20 cellular contexts compared by ENCODE assay signal in the genomic region with DNA sequence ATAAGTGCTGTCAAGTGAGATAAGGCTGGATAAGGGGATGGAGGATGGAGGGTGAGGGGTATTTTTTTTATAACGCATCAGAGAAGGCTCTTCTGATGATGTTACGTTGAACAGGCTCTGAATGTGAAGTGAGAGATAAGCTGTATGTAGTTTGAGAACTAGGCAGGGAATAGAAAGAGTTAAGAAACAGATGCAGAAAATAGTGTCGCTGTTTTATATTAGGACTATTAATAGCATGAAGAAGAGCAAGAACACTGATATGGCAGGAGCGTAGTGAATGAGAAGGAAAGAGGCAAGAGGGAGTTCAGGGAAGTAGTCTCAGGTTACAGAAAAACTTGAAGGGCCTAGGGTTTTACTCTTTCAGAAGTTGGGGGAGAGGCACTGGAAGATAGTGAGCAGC. TPM values are rescaled to one million over a fixed set of nuclear protein-coding genes. Genes with fewer than 3 reads are reported as not detected.
DNase-seq lines count a peak whose midpoint lies in the region; ATAC-seq and TF ChIP-seq lines count a peak whose summit lies in the region.
"Had no signal": no experiment of that assay in that cellular context is flagged by ENCODE, and none has a peak within 500 bp of the region (broad histone marks: within the 10 kb centered on the region; RNA-seq: fewer than 3 reads in every experiment).

No MANE protein-coding gene starts in this region.

- CTCF ChIA-PET in activated CD8-positive, alpha-beta T cell treated with anti-CD3 and anti-CD28 coated beads for 36 hours (lab: Charles Lee), result no interaction called here

- peak overlapping the region; percentile 76 for H3K27ac Mint-ChIP-seq in HFFc6
- H3K27ac Mint-ChIP-seq in chondrocyte (ENCODE audit: unreplicated experiment), result peak overlapping the region; percentile 13
- peak overlapping the region; percentile 45 for H3K27ac Mint-ChIP-seq in nephron progenitor cell
- H3K27ac Mint-ChIP-seq in activated CD8-positive, alpha-beta T cell treated with anti-CD3 and anti-CD28 coated beads for 36 hours, result no peak overlapping the region
- H3K27ac Mint-ChIP-seq: activated B cell treated with CpG ODN at 0.5 μM for 24 hours; activated naive CD8-positive, alpha-beta T cell; stimulated activated memory B cell treated with anti-CD40 and anti-IgM and Interleukin-4, amounts not matched to agents 10 μg/mL and 1 μg/mL and 100 μg/mL, for 72 hours had no signal

- TF ChIP-seq CTCF in HFFc6 (IDR thresholded peaks at IDR 0.05), result no peak
- no peak for TF ChIP-seq CTCF in chondrocyte (IDR thresholded peaks at IDR 0.05)
- TF ChIP-seq CTCF in nephron progenitor cell (IDR thresholded peaks at IDR 0.05), result no peak
- TF ChIP-seq CTCF in activated CD8-positive, alpha-beta T cell treated with anti-CD3 and anti-CD28 coated beads for 36 hours (IDR thresholded peaks at IDR 0.05), result no peak

- H3K4me3 Mint-ChIP-seq in HFFc6, result peak overlapping the region; percentile 3
- H3K4me3 Mint-ChIP-seq in chondrocyte (ENCODE audit: unreplicated experiment), result no peak overlapping the region
- no peak overlapping the region for H3K4me3 Mint-ChIP-seq in nephron progenitor cell
- H3K4me3 Mint-ChIP-seq in activated CD8-positive, alpha-beta T cell treated with anti-CD3 and anti-CD28 coated beads for 36 hours, result no peak overlapping the region
- H3K4me3 Mint-ChIP-seq: activated B cell treated with CpG ODN at 0.5 μM for 24 hours; activated naive CD8-positive, alpha-beta T cell; stimulated activated memory B cell treated with anti-CD40 and anti-IgM and Interleukin-4, amounts not matched to agents 10 μg/mL and 1 μg/mL and 100 μg/mL, for 72 hours had no signal

- peaks cover 18% of the 10 kb centered on the region for H3K4me1 Mint-ChIP-seq in HFFc6 (ENCODE audit: low read depth)
- peaks cover 15% of the 10 kb centered on the region for H3K4me1 Mint-ChIP-seq in chondrocyte (ENCODE audit: low read depth)
- peaks cover 15% of the 10 kb centered on the region for H3K4me1 Mint-ChIP-seq in nephron progenitor cell
- H3K4me1 Mint-ChIP-seq in activated CD8-positive, alpha-beta T cell treated with anti-CD3 and anti-CD28 coated beads for 36 hours (ENCODE audit: low read depth), result no peaks in the 10 kb centered on the region
- H3K4me1 Mint-ChIP-seq: activated B cell treated with CpG ODN at 0.5 μM for 24 hours; stimulated activated memory B cell treated with anti-CD40 and anti-IgM and Interleukin-4, amounts not matched to agents 10 μg/mL and 1 μg/mL and 100 μg/mL, for 72 hours had no signal

- no peaks in the 10 kb centered on the region for H3K27me3 Mint-ChIP-seq in HFFc6 (ENCODE audit: insufficient read depth)
- H3K27me3 Mint-ChIP-seq in chondrocyte (ENCODE audit: low read depth), result no peaks in the 10 kb centered on the region
- no peaks in the 10 kb centered on the region for H3K27me3 Mint-ChIP-seq in nephron progenitor cell (ENCODE audit: low read depth, poor library complexity)
- no peaks in the 10 kb centered on the region for H3K27me3 Mint-ChIP-seq in activated CD8-positive, alpha-beta T cell treated with anti-CD3 and anti-CD28 coated beads for 36 hours
- H3K27me3 Mint-ChIP-seq: activated naive CD8-positive, alpha-beta T cell; stimulated activated memory B cell treated with anti-CD40 and anti-IgM and Interleukin-4, amounts not matched to agents 10 μg/mL and 1 μg/mL and 100 μg/mL, for 72 hours had no signal

- ATAC-seq in activated CD8-positive, alpha-beta T cell treated with anti-CD3 and anti-CD28 coated beads for 36 hours, result no peak
- ATAC-seq in GM19395 (IDR thresholded peaks at IDR 0.05; ENCODE audit: unreplicated experiment), result no peak
- ATAC-seq: left lobe of liver; stimulated activated memory B cell treated with anti-CD40 and anti-IgM and Interleukin-4, amounts not matched to agents 10 μg/mL and 1 μg/mL and 100 μg/mL, for 72 hours had no signal

- DNase-seq in HFFc6, result no peak
- DNase-seq in OCI-M1 (lab: John Stamatoyannopoulos, UW), result peak; percentile 47
- no peak for DNase-seq in chondrocyte (ENCODE audit: low spot score)
- no peak for DNase-seq in nephron progenitor cell
- DNase-seq in activated CD8-positive, alpha-beta T cell treated with anti-CD3 and anti-CD28 coated beads for 36 hours, result no peak
- no peak for DNase-seq in NCI-H2196 (lab: John Stamatoyannopoulos, UW; ENCODE audit: unreplicated experiment)
- DNase-seq: activated B cell treated with CpG ODN at 0.5 μM for 24 hours; activated CD8-positive, alpha-beta memory T cell treated with anti-CD3 and anti-CD28 coated beads for 24 hours; COR-L47; dorsolateral prefrontal cortex; erythroblast; NCI-H1048; NCI-H2081; NCI-H524 treated with DMSO at 0.1 percent for 48 hours; retina; SHP77 had no signal

- H3K9me3 Mint-ChIP-seq in HFFc6, result peaks cover 35% of the 10 kb centered on the region
- peaks cover 29% of the 10 kb centered on the region for H3K9me3 Mint-ChIP-seq in chondrocyte (ENCODE audit: low read depth)
- peaks cover 37% of the 10 kb centered on the region for H3K9me3 Mint-ChIP-seq in nephron progenitor cell
- peaks cover 22% of the 10 kb centered on the region for H3K9me3 Mint-ChIP-seq in activated CD8-positive, alpha-beta T cell treated with anti-CD3 and anti-CD28 coated beads for 36 hours

- H3K36me3 Mint-ChIP-seq in HFFc6 (ENCODE audit: low read depth), result peaks cover 26% of the 10 kb centered on the region
- H3K36me3 Mint-ChIP-seq in chondrocyte (ENCODE audit: low read depth), result peaks cover 22% of the 10 kb centered on the region
- peaks cover 21% of the 10 kb centered on the region for H3K36me3 Mint-ChIP-seq in nephron progenitor cell (ENCODE audit: low read depth)
- H3K36me3 Mint-ChIP-seq in activated CD8-positive, alpha-beta T cell treated with anti-CD3 and anti-CD28 coated beads for 36 hours (ENCODE audit: low read depth), result peaks cover 6% of the 10 kb centered on the region

- POLR2A ChIA-PET in activated CD8-positive, alpha-beta T cell treated with anti-CD3 and anti-CD28 coated beads for 36 hours (lab: Charles Lee), result no interaction called here

- intact Hi-C loops in activated CD8-positive, alpha-beta T cell treated with anti-CD3 and anti-CD28 coated beads for 36 hours (cut with micrococcal nuclease), result no loop called here

RNA-seq across cellular contexts. Expression of a gene that starts 59.8 kb away (rescaled TPM):
- not detected for total RNA-seq in HFFc6 (2021; fragmentation: NEBNext Ultra II Directional; extraction: Animal tissue kit (Norgen Biotek cat#: 25700))
- not detected in 3 replicates for total RNA-seq in chondrocyte
- under 1 TPM; 0.07 to 0.09 TPM for total RNA-seq in activated CD8-positive, alpha-beta T cell treated with anti-CD3 and anti-CD28 coated beads for 36 hours
- total RNA-seq: activated B cell treated with CpG ODN at 0.5 μM for 24 hours had no signal
